Comparison of ENCODE assay signal across 31 cellular contexts in genomic region chr2:196804381-196804780, GRCh38. TPM values are rescaled to one million over a fixed set of nuclear protein-coding genes. Genes with fewer than 3 reads are reported as not detected.
"Had no signal": no experiment of that assay in that cellular context is flagged by ENCODE, and none has a peak within 500 bp of the region (broad histone marks: within the 10 kb centered on the region; RNA-seq: fewer than 3 reads in every experiment).

No MANE protein-coding gene starts in this region.

- H3K36me3 ChIP-seq: ascending aorta, cardiac muscle cell, colonic mucosa, esophagus squamous epithelium, left lung, suprapubic skin, tibial artery, upper lobe of right lung, WERI-Rb-1 had no signal

- H3K4me3 Mint-ChIP-seq: activated naive CD4-positive, alpha-beta T cell treated with anti-CD3 and anti-CD28 coated beads for 36 hours; activated naive CD8-positive, alpha-beta T cell treated with anti-CD3 and anti-CD28 coated beads for 36 hours; mesothelial cell of epicardium; naive thymus-derived CD8-positive, alpha-beta T cell had no signal

- H3K4me1 ChIP-seq: ascending aorta, colonic mucosa, psoas muscle, upper lobe of right lung had no signal

- H3K9ac ChIP-seq: parathyroid adenoma had no signal

- H2AFZ ChIP-seq: parathyroid adenoma had no signal

- ATAC-seq: activated CD4-positive, CD25-positive, alpha-beta regulatory T cell treated with anti-CD3 and anti-CD28 coated beads, Interleukin-2, amount 50 U/mL, for 24 hours; left lung; naive thymus-derived CD8-positive, alpha-beta T cell; psoas muscle; upper lobe of right lung had no signal

- H3K27me3 ChIP-seq: ascending aorta, colonic mucosa, suprapubic skin, upper lobe of right lung had no signal

- DNase-seq: activated CD4-positive, alpha-beta T cell treated with anti-CD3 and anti-CD28 coated beads for 48 hours; activated CD4-positive, alpha-beta T cell treated with anti-CD3 and anti-CD28 coated beads, Interleukin-2, amount 50 U/mL, for 48 hours; activated CD8-positive, alpha-beta memory T cell treated with anti-CD3 and anti-CD28 coated beads for 24 hours; activated effector memory CD4-positive, alpha-beta T cell treated with anti-CD3 and anti-CD28 coated beads, Interleukin-2, amount 50 U/mL, for 16 hours; activated naive CD4-positive, alpha-beta T cell treated with anti-CD3 and anti-CD28 coated beads for 36 hours; activated naive CD8-positive, alpha-beta T cell treated with anti-CD3 and anti-CD28 coated beads for 36 hours; cerebellar nuclear complex; colonic mucosa; effector CD8-positive, alpha-beta T cell; esophagus squamous epithelium; left lung; naive thymus-derived CD8-positive, alpha-beta T cell; nucleus accumbens; psoas muscle; stimulated activated CD4-positive, alpha-beta T cell treated with anti-CD3 and anti-CD28 coated beads, Interleukin-15, amount 100 ng/mL, for 24 hours; stimulated activated CD4-positive, alpha-beta T cell treated with anti-CD3 and anti-CD28 coated beads, Interleukin-2, amount 100 ng/mL, for 24 hours; stimulated activated naive CD4-positive, alpha-beta T cell; tibial artery; upper lobe of right lung; WERI-Rb-1 had no signal

- H3K27ac Mint-ChIP-seq: activated naive CD4-positive, alpha-beta T cell treated with anti-CD3 and anti-CD28 coated beads for 36 hours; activated naive CD8-positive, alpha-beta T cell treated with anti-CD3 and anti-CD28 coated beads for 36 hours; brain; mesothelial cell of epicardium; naive thymus-derived CD8-positive, alpha-beta T cell had no signal

- H3K27ac ChIP-seq: ascending aorta, cardiac muscle cell, colonic mucosa, epithelial cell of prostate, esophagus squamous epithelium, left lung, parathyroid adenoma, psoas muscle, suprapubic skin, tibial artery, upper lobe of right lung, WERI-Rb-1 had no signal

- H3K79me2 ChIP-seq: parathyroid adenoma had no signal

- H3K9me3 Mint-ChIP-seq: activated naive CD4-positive, alpha-beta T cell treated with anti-CD3 and anti-CD28 coated beads for 36 hours; activated naive CD8-positive, alpha-beta T cell treated with anti-CD3 and anti-CD28 coated beads for 36 hours; naive thymus-derived CD8-positive, alpha-beta T cell had no signal

- H3K4me3 ChIP-seq: ascending aorta, cardiac muscle cell, colonic mucosa, esophagus squamous epithelium, left lung, lung, psoas muscle, suprapubic skin, tibial artery, upper lobe of right lung had no signal

- H3K9me3 ChIP-seq: ascending aorta, colonic mucosa, esophagus squamous epithelium, left lung, psoas muscle, suprapubic skin, tibial artery, upper lobe of right lung had no signal

RNA-seq across cellular contexts. Expression of gene C2orf66, which starts 4.8 kb away (rescaled TPM):
- total RNA-seq: activated naive CD4-positive, alpha-beta T cell treated with anti-CD3 and anti-CD28 coated beads for 36 hours; activated naive CD8-positive, alpha-beta T cell treated with anti-CD3 and anti-CD28 coated beads for 36 hours; ascending aorta; frontal cortex; lung; naive thymus-derived CD8-positive, alpha-beta T cell; neural crest cell; psoas muscle; suprapubic skin had no signal
- polyA plus RNA-seq: naive thymus-derived CD8-positive, alpha-beta T cell had no signal
